31 cellular contexts compared by ENCODE assay signal in genomic region chr9:121817476-121817875, GRCh38.
"Had no signal": no experiment of that assay in that cellular context is flagged by ENCODE, and none has a peak within 500 bp of the region (broad histone marks: within the 10 kb centered on the region; RNA-seq: fewer than 3 reads in every experiment).

No MANE protein-coding gene starts in this region.

- ATAC-seq: activated CD4-positive, alpha-beta T cell treated with anti-CD3 and anti-CD28 coated beads for 36 hours; activated CD8-positive, alpha-beta memory T cell treated with anti-CD3 and anti-CD28 coated beads, Interleukin-2, amount 10 ng/mL, durations not matched to agents 7 days and 5 days; activated CD8-positive, alpha-beta T cell treated with anti-CD3 and anti-CD28 coated beads, Interleukin-2, amount 10 ng/mL, durations not matched to agents 7 days and 5 days; activated naive CD8-positive, alpha-beta T cell treated with anti-CD3 and anti-CD28 coated beads, Interleukin-2, amount 50 U/mL, for 24 hours; body of pancreas; esophagus mucosa; T-helper 17 cell had no signal

- H3K9me3 ChIP-seq: adrenal gland, body of pancreas, gastrocnemius medialis had no signal

- H3K36me3 Mint-ChIP-seq: activated CD4-positive, alpha-beta memory T cell treated with anti-CD3 and anti-CD28 coated beads for 36 hours; activated CD8-positive, alpha-beta memory T cell treated with anti-CD3 and anti-CD28 coated beads, Interleukin-2, amount 10 ng/mL, durations not matched to agents 7 days and 5 days; activated naive CD4-positive, alpha-beta T cell treated with anti-CD3 and anti-CD28 coated beads, Interleukin-2, amount 50 U/mL, for 24 hours; activated naive CD8-positive, alpha-beta T cell treated with anti-CD3 and anti-CD28 coated beads for 36 hours had no signal

- H3K27me3 ChIP-seq: adrenal gland, body of pancreas, gastrocnemius medialis had no signal

- H3K9me3 Mint-ChIP-seq: activated CD4-positive, alpha-beta memory T cell treated with anti-CD3 and anti-CD28 coated beads for 36 hours; activated CD4-positive, alpha-beta T cell treated with anti-CD3 and anti-CD28 coated beads, Interleukin-2, amount 10 ng/mL, durations not matched to agents 24 days and 14 days; activated naive CD4-positive, alpha-beta T cell treated with anti-CD3 and anti-CD28 coated beads for 36 hours; activated naive CD4-positive, alpha-beta T cell treated with anti-CD3 and anti-CD28 coated beads, Interleukin-2, amount 50 U/mL, for 24 hours; activated naive CD8-positive, alpha-beta T cell treated with anti-CD3 and anti-CD28 coated beads for 36 hours; activated naive CD8-positive, alpha-beta T cell treated with anti-CD3 and anti-CD28 coated beads, Interleukin-2, amount 50 U/mL, for 24 hours; activated T-helper 1 cell treated with anti-CD3 and anti-CD28 coated beads, Interleukin-12 subunit alpha, Interleukin-12 subunit beta, Interleukin-2, Interleukin-4 antibody, amounts not matched to agents 30 ng/mL and 10 ng/mL and 1 ng/mL, durations not matched to agents 14 hours and 24 hours and 36 hours; activated T-helper 2 cell treated with anti-CD3 and anti-CD28 coated beads, Interferon-gamma antibody, Interleukin-2, Interleukin-4, amounts not matched to agents 10 μg/mL and 5 μg/mL and 100 μg/mL, durations not matched to agents 14 hours and 24 hours and 36 hours; T-helper 2 cell treated with Interferon-gamma antibody and Interleukin-4, amounts not matched to agents 5 μg/mL and 100 μg/mL, for 36 hours had no signal

- H3K27me3 Mint-ChIP-seq: activated CD4-positive, alpha-beta memory T cell treated with anti-CD3 and anti-CD28 coated beads for 36 hours; activated CD4-positive, alpha-beta T cell treated with anti-CD3 and anti-CD28 coated beads for 36 hours; activated CD4-positive, alpha-beta T cell treated with anti-CD3 and anti-CD28 coated beads, Interleukin-2, amount 10 ng/mL, durations not matched to agents 24 days and 14 days; activated CD8-positive, alpha-beta memory T cell treated with anti-CD3 and anti-CD28 coated beads, Interleukin-2, amount 10 ng/mL, durations not matched to agents 7 days and 5 days; activated naive CD4-positive, alpha-beta T cell treated with anti-CD3 and anti-CD28 coated beads, Interleukin-2, amount 50 U/mL, for 24 hours; activated naive CD8-positive, alpha-beta T cell treated with anti-CD3 and anti-CD28 coated beads for 36 hours; activated naive CD8-positive, alpha-beta T cell treated with anti-CD3 and anti-CD28 coated beads, Interleukin-2, amount 50 U/mL, for 24 hours; T-helper 17 cell had no signal

- H3K27ac Mint-ChIP-seq: activated CD4-positive, alpha-beta memory T cell treated with anti-CD3 and anti-CD28 coated beads for 36 hours; activated CD4-positive, alpha-beta T cell treated with anti-CD3 and anti-CD28 coated beads for 36 hours; activated CD4-positive, alpha-beta T cell treated with anti-CD3 and anti-CD28 coated beads, Interleukin-2, amount 10 ng/mL, durations not matched to agents 24 days and 14 days; activated CD8-positive, alpha-beta memory T cell treated with anti-CD3 and anti-CD28 coated beads, Interleukin-2, amount 10 ng/mL, durations not matched to agents 7 days and 5 days; activated CD8-positive, alpha-beta T cell treated with anti-CD3 and anti-CD28 coated beads, Interleukin-2, amount 10 ng/mL, durations not matched to agents 7 days and 5 days; activated naive CD4-positive, alpha-beta T cell treated with anti-CD3 and anti-CD28 coated beads for 36 hours; activated naive CD4-positive, alpha-beta T cell treated with anti-CD3 and anti-CD28 coated beads, Interleukin-2, amount 50 U/mL, for 24 hours; activated naive CD8-positive, alpha-beta T cell treated with anti-CD3 and anti-CD28 coated beads for 36 hours; activated naive CD8-positive, alpha-beta T cell treated with anti-CD3 and anti-CD28 coated beads, Interleukin-2, amount 50 U/mL, for 24 hours; activated T-helper 1 cell treated with anti-CD3 and anti-CD28 coated beads, Interleukin-12 subunit alpha, Interleukin-12 subunit beta, Interleukin-2, Interleukin-4 antibody, amounts not matched to agents 30 ng/mL and 10 ng/mL and 1 ng/mL, durations not matched to agents 14 hours and 24 hours and 36 hours; activated T-helper 2 cell treated with anti-CD3 and anti-CD28 coated beads, Interferon-gamma antibody, Interleukin-2, Interleukin-4, amounts not matched to agents 10 μg/mL and 5 μg/mL and 100 μg/mL, durations not matched to agents 14 hours and 24 hours and 36 hours; T-helper 17 cell; T-helper 2 cell treated with Interferon-gamma antibody and Interleukin-4, amounts not matched to agents 5 μg/mL and 100 μg/mL, for 36 hours had no signal

- H3K27ac ChIP-seq: adrenal gland, body of pancreas, gastrocnemius medialis, WERI-Rb-1 had no signal

- H3K4me3 ChIP-seq: adrenal gland, body of pancreas, gastrocnemius medialis had no signal

- DNase-seq: activated CD4-positive, alpha-beta memory T cell treated with anti-CD3 and anti-CD28 coated beads for 36 hours; activated CD4-positive, alpha-beta T cell treated with anti-CD3 and anti-CD28 coated beads for 36 hours; activated CD4-positive, alpha-beta T cell treated with anti-CD3 and anti-CD28 coated beads, Interleukin-2, amount 10 ng/mL, durations not matched to agents 24 days and 14 days; activated CD4-positive, CD25-positive, alpha-beta regulatory T cell; activated CD4-positive, CD25-positive, alpha-beta regulatory T cell treated with anti-CD3 and anti-CD28 coated beads, Interleukin-2, amount 50 U/mL, for 72 hours; activated CD8-positive, alpha-beta memory T cell treated with anti-CD3 and anti-CD28 coated beads, Interleukin-2, amount 10 ng/mL, durations not matched to agents 7 days and 5 days; activated CD8-positive, alpha-beta memory T cell treated with anti-CD3 and anti-CD28 coated beads, Interleukin-2, amount 50 U/mL, for 4 hours; activated CD8-positive, alpha-beta T cell treated with anti-CD3 and anti-CD28 coated beads, Interleukin-2, amount 10 ng/mL, durations not matched to agents 7 days and 5 days; activated naive CD4-positive, alpha-beta T cell treated with anti-CD3 and anti-CD28 coated beads for 36 hours; activated naive CD8-positive, alpha-beta T cell treated with anti-CD3 and anti-CD28 coated beads for 36 hours; activated naive CD8-positive, alpha-beta T cell treated with anti-CD3 and anti-CD28 coated beads, Interleukin-2, amount 50 U/mL, for 24 hours; activated T-cell treated with anti-CD3 and anti-CD28 coated beads, Interleukin-2, amount 50 U/mL, for 1 hour; activated T-cell treated with anti-CD3 and anti-CD28 coated beads, Interleukin-2, amount 50 U/mL, for 48 hours; adrenal gland; amygdala; body of pancreas; central memory CD4-positive, alpha-beta T cell; cortex of kidney; dermis blood vessel endothelial cell; effector CD4-positive, alpha-beta T cell; foreskin fibroblast; gastrocnemius medialis; T-helper 1 cell; T-helper 17 cell; T1000; WERI-Rb-1 had no signal

- H3K4me3 Mint-ChIP-seq: activated CD4-positive, alpha-beta memory T cell treated with anti-CD3 and anti-CD28 coated beads for 36 hours; activated CD4-positive, alpha-beta T cell treated with anti-CD3 and anti-CD28 coated beads for 36 hours; activated CD4-positive, alpha-beta T cell treated with anti-CD3 and anti-CD28 coated beads, Interleukin-2, amount 10 ng/mL, durations not matched to agents 24 days and 14 days; activated CD8-positive, alpha-beta memory T cell treated with anti-CD3 and anti-CD28 coated beads, Interleukin-2, amount 10 ng/mL, durations not matched to agents 7 days and 5 days; activated CD8-positive, alpha-beta T cell treated with anti-CD3 and anti-CD28 coated beads, Interleukin-2, amount 10 ng/mL, durations not matched to agents 7 days and 5 days; activated naive CD4-positive, alpha-beta T cell treated with anti-CD3 and anti-CD28 coated beads for 36 hours; activated naive CD4-positive, alpha-beta T cell treated with anti-CD3 and anti-CD28 coated beads, Interleukin-2, amount 50 U/mL, for 24 hours; activated naive CD8-positive, alpha-beta T cell treated with anti-CD3 and anti-CD28 coated beads for 36 hours; activated naive CD8-positive, alpha-beta T cell treated with anti-CD3 and anti-CD28 coated beads, Interleukin-2, amount 50 U/mL, for 24 hours; activated T-helper 1 cell treated with anti-CD3 and anti-CD28 coated beads, Interleukin-12 subunit alpha, Interleukin-12 subunit beta, Interleukin-2, Interleukin-4 antibody, amounts not matched to agents 30 ng/mL and 10 ng/mL and 1 ng/mL, durations not matched to agents 14 hours and 24 hours and 36 hours; T-helper 17 cell; T-helper 2 cell treated with Interferon-gamma antibody and Interleukin-4, amounts not matched to agents 5 μg/mL and 100 μg/mL, for 36 hours had no signal

- H3K36me3 ChIP-seq: adrenal gland, gastrocnemius medialis, WERI-Rb-1 had no signal

- H3K4me1 Mint-ChIP-seq: activated CD4-positive, alpha-beta T cell treated with anti-CD3 and anti-CD28 coated beads for 36 hours; activated CD4-positive, alpha-beta T cell treated with anti-CD3 and anti-CD28 coated beads, Interleukin-2, amount 10 ng/mL, durations not matched to agents 24 days and 14 days; activated naive CD4-positive, alpha-beta T cell treated with anti-CD3 and anti-CD28 coated beads, Interleukin-2, amount 50 U/mL, for 24 hours; activated naive CD8-positive, alpha-beta T cell treated with anti-CD3 and anti-CD28 coated beads for 36 hours; activated naive CD8-positive, alpha-beta T cell treated with anti-CD3 and anti-CD28 coated beads, Interleukin-2, amount 50 U/mL, for 24 hours; T-helper 17 cell had no signal

- H3K4me1 ChIP-seq: adrenal gland, body of pancreas had no signal
